1 cellular context compared by ENCODE assay signal in genomic region chr4:128830906-128831525, GRCh38.
TF ChIP-seq lines count a peak whose summit lies in the region.

No MANE protein-coding gene starts in this region.

TF ChIP-seq in HepG2, 621 proteins besides CTCF, POLR2A, EP300 and RAD21 (continued from another document):
- TF ChIP-seq AHDC1 (CRISPR knock-in tag; IDR thresholded peaks at IDR 0.05; ENCODE audit: borderline replicate concordance): no peak
- no peak for TF ChIP-seq ATF4 (CRISPR knock-in tag; IDR thresholded peaks at IDR 0.05)
- no peak for TF ChIP-seq CREB1 (IDR thresholded peaks at IDR 0.05)
- no peak for TF ChIP-seq CREB1 (CRISPR knock-in tag; IDR thresholded peaks at IDR 0.05)
